Comparison of ENCODE assay signal across 1 cellular context in the genomic region with DNA sequence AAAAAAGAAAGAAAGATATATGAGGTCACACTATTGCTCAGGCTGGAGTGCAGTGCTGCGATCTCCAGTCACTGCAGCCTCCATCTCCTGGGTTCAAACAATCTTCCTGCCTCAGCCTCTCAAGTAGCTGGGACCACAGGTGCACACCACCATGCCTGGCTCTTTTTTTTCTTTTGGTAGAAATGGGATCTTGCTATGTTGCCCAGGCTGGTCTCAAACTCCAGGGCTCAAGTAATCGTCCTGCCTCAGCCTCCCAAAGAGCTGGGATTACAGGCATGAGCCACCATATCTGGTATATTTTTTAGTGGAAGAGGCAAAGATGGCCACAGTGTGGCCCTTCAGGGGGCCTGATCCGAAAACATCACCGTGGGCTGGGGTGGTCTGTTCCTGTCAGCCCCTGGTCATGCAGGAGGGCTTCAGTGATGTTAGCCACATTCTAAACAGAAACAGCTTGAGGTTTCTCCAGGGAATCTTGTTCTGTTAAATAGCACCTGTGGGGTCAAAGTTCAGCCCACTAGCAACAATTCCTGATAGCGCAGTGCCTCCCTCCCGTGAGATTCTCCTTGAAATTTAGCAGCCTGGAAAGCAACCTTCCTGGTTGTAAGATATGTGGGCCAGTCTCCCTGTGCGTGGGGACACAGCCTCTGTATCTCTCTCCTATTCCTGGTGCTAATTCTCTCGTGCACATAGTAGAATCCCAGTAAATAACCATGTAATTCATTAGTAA.
TF ChIP-seq lines count a peak whose summit lies in the region.

No MANE protein-coding gene starts in this region.

TF ChIP-seq in GM12878, 131 proteins besides CTCF, POLR2A, EP300 and RAD21:
- TF ChIP-seq NR2C1 (IDR thresholded peaks at IDR 0.05) (peak; percentile 11; the same call in 1 of the 2 replicates), RAD51 (IDR thresholded peaks at IDR 0.05) (no peak), SP1 (IDR thresholded peaks at IDR 0.05; ENCODE audit: low read depth, low read length) (no peak)
- TF ChIP-seq, protein P1, sequence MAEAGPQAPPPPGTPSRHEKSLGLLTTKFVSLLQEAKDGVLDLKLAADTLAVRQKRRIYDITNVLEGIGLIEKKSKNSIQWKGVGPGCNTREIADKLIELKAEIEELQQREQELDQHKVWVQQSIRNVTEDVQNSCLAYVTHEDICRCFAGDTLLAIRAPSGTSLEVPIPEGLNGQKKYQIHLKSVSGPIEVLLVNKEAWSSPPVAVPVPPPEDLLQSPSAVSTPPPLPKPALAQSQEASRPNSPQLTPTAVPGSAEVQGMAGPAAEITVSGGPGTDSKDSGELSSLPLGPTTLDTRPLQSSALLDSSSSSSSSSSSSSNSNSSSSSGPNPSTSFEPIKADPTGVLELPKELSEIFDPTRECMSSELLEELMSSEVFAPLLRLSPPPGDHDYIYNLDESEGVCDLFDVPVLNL (IDR thresholded peaks at IDR 0.05; ENCODE audit: low read depth, low read length) = no peak
